ENCODE assay signal across 31 cellular contexts in the genomic region with DNA sequence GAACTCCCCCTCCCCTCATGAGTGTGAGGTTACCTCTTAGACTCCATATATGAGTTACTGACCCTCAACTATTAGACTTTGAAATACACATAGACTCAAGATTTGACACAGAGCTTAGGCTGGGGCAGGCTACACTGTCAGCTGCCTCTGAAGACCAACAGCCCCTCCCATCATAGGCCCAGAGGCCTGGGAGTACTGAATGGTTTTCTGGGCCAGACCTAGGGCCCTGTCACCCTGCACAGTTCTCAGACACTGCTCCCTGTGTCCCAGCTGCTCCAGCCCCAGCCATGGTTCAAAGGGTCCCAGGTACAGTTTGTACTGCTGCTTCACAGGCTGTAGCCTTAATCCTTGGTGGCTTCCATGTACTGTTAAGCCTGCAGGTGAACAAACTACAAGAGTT.
"Had no signal": no experiment of that assay in that cellular context is flagged by ENCODE, and none has a peak within 500 bp of the region (broad histone marks: within the 10 kb centered on the region; RNA-seq: fewer than 3 reads in every experiment).

No MANE protein-coding gene starts in this region.

- H3K36me3 ChIP-seq: adrenal gland, ascending aorta, brain microvascular endothelial cell, breast epithelium, cardiac muscle cell had no signal

- H3K9me3 ChIP-seq: adrenal gland, ascending aorta, body of pancreas, breast epithelium had no signal

- H3K27me3 ChIP-seq: adrenal gland, ascending aorta, body of pancreas, brain microvascular endothelial cell, breast epithelium, cardiac muscle cell had no signal

- DNase-seq: activated effector memory CD4-positive, alpha-beta T cell treated with anti-CD3 and anti-CD28 coated beads, Interleukin-2, amount 50 U/mL, for 16 hours; activated effector memory CD4-positive, alpha-beta T cell treated with Interleukin-2 at 50 U/mL for 16 hours; activated gamma-delta T cell; activated gamma-delta T cell treated with Interleukin-2 at 50 U/mL for 16 hours; activated naive CD4-positive, alpha-beta T cell; activated naive CD4-positive, alpha-beta T cell treated with anti-CD3 and anti-CD28 coated beads for 36 hours; activated naive CD4-positive, alpha-beta T cell treated with anti-CD3 and anti-CD28 coated beads, Interleukin-2, amount 10 ng/mL, durations not matched to agents 7 days and 5 days; activated naive CD4-positive, alpha-beta T cell treated with anti-CD3 and anti-CD28 coated beads, Interleukin-2, amount 50 U/mL, for 16 hours; activated naive CD4-positive, alpha-beta T cell treated with Interleukin-2 at 50 U/mL for 16 hours; activated naive CD8-positive, alpha-beta T cell treated with anti-CD3 and anti-CD28 coated beads for 36 hours; activated naive CD8-positive, alpha-beta T cell treated with anti-CD3 and anti-CD28 coated beads, Interleukin-2, amount 10 ng/mL, durations not matched to agents 7 days and 5 days; activated naive CD8-positive, alpha-beta T cell treated with anti-CD3 and anti-CD28 coated beads, Interleukin-2, amount 50 U/mL, for 24 hours; activated T-cell treated with anti-CD3 and anti-CD28 coated beads, Interleukin-2, amount 50 U/mL, for 4 hours; activated T-cell treated with anti-CD3 and anti-CD28 coated beads, Interleukin-2, amount 50 U/mL, for 48 hours; activated T-cell treated with anti-CD3 and anti-CD28 coated beads, Interleukin-2, amount 50 U/mL, for 72 hours; adrenal gland; amniotic stem cell; amygdala; anterior cingulate cortex; aorta; body of pancreas; brain microvascular endothelial cell; central memory CD4-positive, alpha-beta T cell; cerebellar nuclear complex had no signal

- H3K4me1 ChIP-seq: adrenal gland, ascending aorta, body of pancreas, breast epithelium had no signal

- FAIRE-seq: astrocyte, bronchial epithelial cell had no signal

- H3K4me3 ChIP-seq: adrenal gland, ascending aorta, body of pancreas, breast epithelium, cardiac muscle cell had no signal

- H3K27ac ChIP-seq: adrenal gland, ascending aorta, body of pancreas, brain microvascular endothelial cell, breast epithelium, cardiac muscle cell had no signal

- ATAC-seq: activated naive CD4-positive, alpha-beta T cell treated with anti-CD3 and anti-CD28 coated beads, Interleukin-2, amount 50 U/mL, for 72 hours; activated naive CD8-positive, alpha-beta T cell treated with anti-CD3 and anti-CD28 coated beads, Interleukin-2, amount 50 U/mL, for 24 hours; activated T-cell treated with anti-CD3 and anti-CD28 coated beads, Interleukin-2, amount 50 U/mL, for 4 hours; activated T-cell treated with anti-CD3 and anti-CD28 coated beads, Interleukin-2, amount 50 U/mL, for 72 hours; activated T-helper 17 cell treated with anti-CD3 and anti-CD28 coated beads, Interleukin-2, amount 50 U/mL, for 72 hours; body of pancreas had no signal
